In genomic region chr2:135052042-135052876, GRCh38 we compare ENCODE assay signal across 8 cellular contexts. TPM values are rescaled to one million over a fixed set of nuclear protein-coding genes. Genes with fewer than 3 reads are reported as not detected.
A peak's percentile ranks its signal among the peaks of the same experiment; 100 is the strongest.
DNase-seq lines count a peak whose midpoint lies in the region; ATAC-seq and TF ChIP-seq lines count a peak whose summit lies in the region.

Gene RAB3GAP1 (plus strand): TSS chr2:135052292. CDS start chr2:135052308, 16 bp downstream.

- CTCF ChIA-PET in activated CD4-positive, alpha-beta T cell treated with anti-CD3 and anti-CD28 coated beads for 36 hours (lab: Charles Lee), result interaction anchor here (0.7 to 2.5 kb wide), 6 partner anchors 9 to 479 kb away, joined by 3 to 15 read pairs (median 4); partner anchors contain the start of gene ZRANB3

- POLR2A ChIA-PET in activated CD4-positive, alpha-beta T cell treated with anti-CD3 and anti-CD28 coated beads for 36 hours (lab: Charles Lee), result interaction anchor here (1.0 kb wide), 2 partner anchors 15 to 134 kb away, joined by 3 to 6 read pairs; partner anchors contain the start of gene CCNT2

- H3K27ac Mint-ChIP-seq in activated CD4-positive, alpha-beta T cell treated with anti-CD3 and anti-CD28 coated beads for 36 hours, result peak within 1 kb of the TSS; percentile 100

- ATAC-seq in GM19043 (IDR thresholded peaks at IDR 0.05; ENCODE audit: low read depth, unreplicated experiment), result peak; percentile 75
- peak; percentile 89 for ATAC-seq in HG03354 (IDR thresholded peaks at IDR 0.05; ENCODE audit: poor library complexity, severe bottlenecking, unreplicated experiment)
- peak; percentile 79 for ATAC-seq in activated CD4-positive, alpha-beta T cell treated with anti-CD3 and anti-CD28 coated beads for 36 hours

- DNase-seq in AG20443 (ENCODE audit: low spot score) (peak; percentile 95), NCI-H524 (lab: John Stamatoyannopoulos, UW) (peak; percentile 73 to 82), choroid plexus epithelial cell (ENCODE audit: low read depth) (peak; percentile 92), kidney tubule cell (ENCODE audit: low spot score) (peak; percentile 87)
- peak; percentile 96 for DNase-seq in activated CD4-positive, alpha-beta T cell treated with anti-CD3 and anti-CD28 coated beads for 36 hours
- DNase-seq in stimulated activated CD4-positive, alpha-beta T cell treated with anti-CD3 and anti-CD28 coated beads, Interleukin-1b, Interleukin-23, amount 100 ng/mL, for 1 hour (ENCODE audit: low read depth in 2 of 2), result peak; percentile 63 to 71

- peaks cover 19% of the 10 kb centered on the region for H3K36me3 Mint-ChIP-seq in activated CD4-positive, alpha-beta T cell treated with anti-CD3 and anti-CD28 coated beads for 36 hours (ENCODE audit: low read depth)

- TF ChIP-seq CTCF in choroid plexus epithelial cell (conservative IDR thresholded peaks at IDR 0.05; ENCODE audit: low read depth, low read length), result no peak

- no peaks in the 10 kb centered on the region for H3K27me3 Mint-ChIP-seq in activated CD4-positive, alpha-beta T cell treated with anti-CD3 and anti-CD28 coated beads for 36 hours

- peaks cover 40% of the 10 kb centered on the region for H3K4me1 Mint-ChIP-seq in activated CD4-positive, alpha-beta T cell treated with anti-CD3 and anti-CD28 coated beads for 36 hours

- H3K4me3 ChIP-seq in choroid plexus epithelial cell (ENCODE audit: low read depth, low read length), result peak within 1 kb of the TSS; percentile 79

- H3K9me3 Mint-ChIP-seq in activated CD4-positive, alpha-beta T cell treated with anti-CD3 and anti-CD28 coated beads for 36 hours (ENCODE audit: low read depth), result no peaks in the 10 kb centered on the region

- H3K4me3 Mint-ChIP-seq in activated CD4-positive, alpha-beta T cell treated with anti-CD3 and anti-CD28 coated beads for 36 hours, result peak within 1 kb of the TSS; percentile 92

- intact Hi-C loops in activated CD4-positive, alpha-beta T cell treated with anti-CD3 and anti-CD28 coated beads for 36 hours (cut with DNase I, micrococcal nuclease), result loop anchor here (1.0 to 10.0 kb wide), 19 partner anchors 35 to 1331 kb away; partner anchors contain the start of genes CCNT2 (in 2 of the 2), CXCR4 (in 1 of the 2), MCM6 (in 1 of the 2) and UBXN4 (in 1 of the 2)

RNA-seq across cellular contexts. Expression of gene RAB3GAP1, which starts in this region (rescaled TPM):
- total RNA-seq in activated CD4-positive, alpha-beta T cell treated with anti-CD3 and anti-CD28 coated beads for 36 hours, result 10 to 100 TPM; 34.5 to 39.8 TPM

Comparison
In these comparisons a context has a peak if more than half of its experiments do, and no peak if none do; other contexts are left out.
1. Peak in every context shown above with its lines: DNase-seq, ATAC-seq and H3K4me3 ChIP-seq.